ENCODE assay signal across 9 cellular contexts in the genomic region with DNA sequence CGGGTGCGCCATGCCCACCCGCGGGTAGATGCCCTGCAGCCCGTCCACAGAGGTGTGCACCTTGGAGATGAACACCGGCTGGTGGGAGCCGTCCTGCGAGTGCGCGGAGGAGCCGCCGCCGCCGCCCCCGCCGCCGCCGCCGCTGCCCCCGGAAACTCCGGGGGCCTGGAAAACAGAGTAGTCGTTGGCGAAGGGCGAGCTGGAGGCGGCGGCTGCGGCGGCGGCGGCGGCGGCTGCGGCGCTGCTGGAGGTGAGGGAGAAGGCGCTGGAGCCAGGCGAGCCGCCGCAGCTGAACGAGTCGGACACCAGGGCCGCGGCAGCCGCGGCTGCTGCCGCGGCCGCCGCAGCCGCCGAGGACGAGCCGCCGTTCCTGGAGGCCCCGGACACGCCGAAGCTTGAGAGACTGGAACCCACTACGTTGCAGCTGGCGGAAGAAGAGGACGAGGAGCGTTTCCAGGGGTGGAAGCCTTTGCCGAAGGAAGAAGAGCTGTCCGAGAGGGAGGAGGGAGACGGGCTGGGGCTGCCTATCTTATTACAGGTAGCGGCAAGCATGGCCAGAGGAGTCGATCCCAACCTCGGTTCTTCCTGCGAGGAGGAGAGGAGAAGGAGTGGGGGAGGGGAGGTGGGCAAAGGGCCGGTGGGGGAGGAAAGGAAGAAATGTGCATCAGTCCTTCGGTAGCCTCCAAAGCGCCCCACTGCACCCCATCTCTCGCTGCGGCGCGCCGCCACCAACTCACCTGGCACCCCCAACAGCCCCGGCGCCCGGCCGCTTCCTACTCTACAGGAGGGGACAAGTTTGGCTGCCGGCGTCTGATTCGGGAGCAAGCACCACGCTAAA. TPM values are rescaled to one million over a fixed set of nuclear protein-coding genes. Genes with fewer than 3 reads are reported as not detected.
A peak's percentile ranks its signal among the peaks of the same experiment; 100 is the strongest.
DNase-seq lines count a peak whose midpoint lies in the region; ATAC-seq and TF ChIP-seq lines count a peak whose summit lies in the region.
"Had no signal": no experiment of that assay in that cellular context is flagged by ENCODE, and none has a peak within 500 bp of the region (broad histone marks: within the 10 kb centered on the region; RNA-seq: fewer than 3 reads in every experiment).

No MANE protein-coding gene starts in this region.

- ATAC-seq in natural killer cell (no peak), GM18907 (IDR thresholded peaks at IDR 0.05; ENCODE audit: unreplicated experiment) (no peak), HG02870 (IDR thresholded peaks at IDR 0.05; ENCODE audit: unreplicated experiment) (no peak)

- peaks cover 84% of the 10 kb centered on the region for H3K27me3 Mint-ChIP-seq in dendritic cell treated with granulocyte-macrophage colony-stimulating factor and Interleukin-4, amounts not matched to agents 40 ng/mL and 50 ng/mL, for 4 days
- H3K27me3 Mint-ChIP-seq in natural killer cell (ENCODE audit: low read depth in 2 of 2), result peaks cover 59 to 80% of the 10 kb centered on the region in 2 donors

- in situ Hi-C loops in KBM-7 (cut with MboI; ENCODE audit: low pct_unique_long_range_greater_than_20kb, low sequenced_read_pairs), result loop anchor here (25.0 kb wide), 2 partner anchors 452 to 727 kb away; no protein-coding TSS in a partner anchor

- intact Hi-C loops in dendritic cell treated with granulocyte-macrophage colony-stimulating factor and Interleukin-4, amounts not matched to agents 40 ng/mL and 50 ng/mL, for 4 days (cut with micrococcal nuclease), result no loop called here
- intact Hi-C loops in natural killer cell (cut with micrococcal nuclease), result no loop called here

- DNase-seq in GM03348 (ENCODE audit: low spot score) (peak; percentile 50), NCI-H146 treated with DMSO at 0.1 percent for 48 hours (lab: John Stamatoyannopoulos, UW; ENCODE audit: unreplicated experiment) (peak; percentile 36), natural killer cell (no peak), KBM-7 (no peak)
- DNase-seq: lower lobe of right lung had no signal

- H3K27ac Mint-ChIP-seq in dendritic cell treated with granulocyte-macrophage colony-stimulating factor and Interleukin-4, amounts not matched to agents 40 ng/mL and 50 ng/mL, for 4 days, result no peak overlapping the region
- H3K27ac Mint-ChIP-seq in natural killer cell, result no peak overlapping the region

- peaks cover 36% of the 10 kb centered on the region for H3K4me1 Mint-ChIP-seq in dendritic cell treated with granulocyte-macrophage colony-stimulating factor and Interleukin-4, amounts not matched to agents 40 ng/mL and 50 ng/mL, for 4 days (ENCODE audit: low read depth)
- peaks cover 17 to 30% of the 10 kb centered on the region in 2 donors for H3K4me1 Mint-ChIP-seq in natural killer cell

- no peaks in the 10 kb centered on the region for H3K9me3 Mint-ChIP-seq in dendritic cell treated with granulocyte-macrophage colony-stimulating factor and Interleukin-4, amounts not matched to agents 40 ng/mL and 50 ng/mL, for 4 days
- H3K9me3 Mint-ChIP-seq in natural killer cell, result peaks cover 6 to 10% of the 10 kb centered on the region in 2 donors

- H3K4me3 Mint-ChIP-seq in dendritic cell treated with granulocyte-macrophage colony-stimulating factor and Interleukin-4, amounts not matched to agents 40 ng/mL and 50 ng/mL, for 4 days, result peak overlapping the region; percentile 73
- H3K4me3 Mint-ChIP-seq in natural killer cell, result peak overlapping the region; percentile 83

- no peaks in the 10 kb centered on the region for H3K36me3 Mint-ChIP-seq in dendritic cell treated with granulocyte-macrophage colony-stimulating factor and Interleukin-4, amounts not matched to agents 40 ng/mL and 50 ng/mL, for 4 days (ENCODE audit: low read depth)
- H3K36me3 Mint-ChIP-seq in natural killer cell, result peaks cover 20% of the 10 kb centered on the region

- no peak for TF ChIP-seq CTCF in natural killer cell (IDR thresholded peaks at IDR 0.05)

RNA-seq across cellular contexts. Expression of a gene that starts 1.3 kb away (rescaled TPM):
- total RNA-seq in natural killer cell, result not detected
- total RNA-seq: lower lobe of right lung, NCI-H460 had no signal

Comparison
In these comparisons a context has a peak if more than half of its experiments do, and no peak if none do; other contexts are left out.
1. DNase-seq: peak in GM03348 (single experiment) and NCI-H146 treated with DMSO at 0.1 percent for 48 hours (single experiment); none in natural killer cell (single experiment) and KBM-7 (single experiment).